ENCODE assay signal across 1 cellular context in genomic region chr4:87420431-87420830, GRCh38.
A peak's percentile ranks its signal among the peaks of the same experiment; 100 is the strongest.
TF ChIP-seq lines count a peak whose summit lies in the region.

No MANE protein-coding gene starts in this region.

TF ChIP-seq in HepG2, 621 proteins besides CTCF, POLR2A, EP300 and RAD21:
- no peak for TF ChIP-seq GRHL1 (CRISPR knock-in tag; conservative IDR thresholded peaks at IDR 0.05)
- 0 out of 4 replicates have a peak, but pooled peaks of 1 of the 2 experiments have one; percentile 17 for TF ChIP-seq KLF16 (CRISPR knock-in tag; IDR thresholded peaks at IDR 0.05)
- TF ChIP-seq ZBTB40 (IDR thresholded peaks at IDR 0.05): no peak
- TF ChIP-seq ZBTB40 (CRISPR knock-in tag; IDR thresholded peaks at IDR 0.05): no peak
